Comparison of ENCODE assay signal across 8 cellular contexts in genomic region chr4:146522098-146522861, GRCh38. TPM values are rescaled to one million over a fixed set of nuclear protein-coding genes. Genes with fewer than 3 reads are reported as not detected.
DNase-seq lines count a peak whose midpoint lies in the region; ATAC-seq, FAIRE-seq and TF ChIP-seq lines count a peak whose summit lies in the region.

No MANE protein-coding gene starts in this region.

- TF ChIP-seq POLR2A in HCT116 (IDR thresholded peaks at IDR 0.05; ENCODE audit: borderline replicate concordance, extremely low read depth, insufficient read depth, insufficient read length) = peak; percentile 60
- TF ChIP-seq POLR2A in thyroid gland (IDR thresholded peaks at IDR 0.05) = peak in 1 of 2 donors; percentile 70

- TF ChIP-seq CTCF in HCT116 (IDR thresholded peaks at IDR 0.05 in 2 of 3, conservative IDR thresholded peaks at IDR 0.05 in 1 of 3; ENCODE audit: borderline replicate concordance in 1 of 3, insufficient read depth in 1 of 3, low read depth in 2 of 3, low read length in 2 of 3) (no peak), MM.1S (IDR thresholded peaks at IDR 0.05; ENCODE audit: low read length) (no peak), SK-N-SH (IDR thresholded peaks at IDR 0.05) (no peak), pancreas (IDR thresholded peaks at IDR 0.05) (no peak), thyroid gland (IDR thresholded peaks at IDR 0.05) (no peak)

- no peaks in the 10 kb centered on the region for H3K79me2 ChIP-seq in HCT116 (ENCODE audit: insufficient read depth, low read length)
- peaks cover 40% of the 10 kb centered on the region for H3K79me2 ChIP-seq in MM.1S (ENCODE audit: low read length)
- peaks cover 33% of the 10 kb centered on the region for H3K79me2 ChIP-seq in SK-N-SH (ENCODE audit: insufficient read depth)

- RAD21 ChIA-PET in HCT116 (lab: Charles Lee; ENCODE audit: low non-redundant PET in 1 of 2, low total read pairs in 2 of 2, uncharacterized antibody in 2 of 2, unreplicated experiment in 2 of 2) = no interaction called here

- no peaks in the 10 kb centered on the region for H3K27me3 ChIP-seq in HCT116 (ENCODE audit: insufficient read depth, low read length)
- no peaks in the 10 kb centered on the region for H3K27me3 ChIP-seq in MM.1S (replicated peaks; ENCODE audit: insufficient read depth, low read length)
- no peaks in the 10 kb centered on the region for H3K27me3 ChIP-seq in SK-N-SH (ENCODE audit: insufficient read depth)
- no peaks in the 10 kb centered on the region for H3K27me3 ChIP-seq in pancreas
- H3K27me3 ChIP-seq in thyroid gland = no peaks in the 10 kb centered on the region

- BruUV-seq in HCT116 (replicated peaks; lab: Mats Ljungman, UMichigan) = TSS peak; percentile 84

- H3K36me3 Mint-ChIP-seq in activated naive CD8-positive, alpha-beta T cell treated with anti-CD3 and anti-CD28 coated beads for 36 hours = peaks cover 4% of the 10 kb centered on the region

- H3K27me3 Mint-ChIP-seq in activated naive CD8-positive, alpha-beta T cell treated with anti-CD3 and anti-CD28 coated beads for 36 hours = no peaks in the 10 kb centered on the region

- no peaks in the 10 kb centered on the region for H3K9me3 Mint-ChIP-seq in activated naive CD8-positive, alpha-beta T cell treated with anti-CD3 and anti-CD28 coated beads for 36 hours

- POLR2A ChIA-PET in HCT116 (lab: Charles Lee) (no interaction called here), SK-N-SH (lab: Yijun Ruan, JAX) (interaction anchor here (0.9 kb wide), 1 partner anchor 285 kb away, joined by 3 read pairs; no protein-coding TSS in a partner anchor)

- H3K4me3 Mint-ChIP-seq in activated naive CD8-positive, alpha-beta T cell treated with anti-CD3 and anti-CD28 coated beads for 36 hours = no peak overlapping the region

- H3K4me1 ChIP-seq in HCT116 (ENCODE audit: control insufficient read depth in 1 of 2, insufficient read depth in 2 of 2, low read length in 2 of 2) = peaks cover 0 to 7% of the 10 kb centered on the region in 2 experiments; a peak in 2 of 4 replicates
- H3K4me1 ChIP-seq in MM.1S (ENCODE audit: low read length) = peaks cover 14% of the 10 kb centered on the region; the same call in 1 of the 2 replicates
- peaks cover 0 to 6% of the 10 kb centered on the region in 2 experiments; a peak in 1 of 4 replicates for H3K4me1 ChIP-seq in SK-N-SH (ENCODE audit: control insufficient read depth in 1 of 2, insufficient read depth in 2 of 2, low read depth in 1 of 2, low read length in 1 of 2)
- H3K4me1 ChIP-seq in pancreas = peaks cover 0 to 5% (median 0%) of the 10 kb centered on the region in 3 donors
- peaks cover 10 to 18% of the 10 kb centered on the region in 2 donors for H3K4me1 ChIP-seq in thyroid gland

- H3K4me3 ChIP-seq in HCT116 (replicated peaks in 1 of 2; ENCODE audit: low read depth in 1 of 2, low read length in 2 of 2) (peak overlapping the region; percentile 83 to 85), MM.1S (ENCODE audit: low read length) (peak overlapping the region; percentile 92), SK-N-SH (ENCODE audit: low read depth in 2 of 2, low read length in 1 of 2) (peak overlapping the region; percentile 95 to 100), pancreas (peak overlapping the region; percentile 93 to 98 (median 94)), thyroid gland (replicated peaks in 1 of 3) (peak overlapping the region; percentile 80 to 99 (median 85))

- H3K9me3 ChIP-seq in HCT116 (ENCODE audit: control insufficient read depth in 1 of 2, insufficient read depth in 1 of 2, low read depth in 1 of 2, low read length in 2 of 2) (no peaks in the 10 kb centered on the region), MM.1S (replicated peaks; ENCODE audit: insufficient read depth, low read length) (no peaks in the 10 kb centered on the region), SK-N-SH (no peaks in the 10 kb centered on the region), pancreas (no peaks in the 10 kb centered on the region), thyroid gland (no peaks in the 10 kb centered on the region)

- under 1% methylated on average over 27 of the region's 62 CpGs for WGBS in SK-N-SH (ENCODE audit: low lambda C conversion rate)
- 0% methylated on average over 59 to 62 of the region's 62 CpGs for WGBS in pancreas, 2 donors
- WGBS in thyroid gland, 2 donors = 0 to 1% methylated on average over 29 to 38 of the region's 62 CpGs

- H3K9me2 ChIP-seq in HCT116 (ENCODE audit: insufficient read depth) (no peaks in the 10 kb centered on the region), MM.1S (replicated peaks; ENCODE audit: insufficient read depth, low read length) (no peaks in the 10 kb centered on the region), SK-N-SH (no peaks in the 10 kb centered on the region)

- H3K9ac ChIP-seq in HCT116 (ENCODE audit: low read length) (peak overlapping the region; percentile 75), MM.1S (ENCODE audit: low read length) (peak overlapping the region; percentile 95), SK-N-SH (peak overlapping the region; percentile 73)

- H4K20me1 ChIP-seq in HCT116 (ENCODE audit: insufficient read depth) (no peaks in the 10 kb centered on the region), MM.1S (ENCODE audit: insufficient read depth, low read length) (no peaks in the 10 kb centered on the region), SK-N-SH (ENCODE audit: insufficient read depth) (no peaks in the 10 kb centered on the region)

- H3K4me1 Mint-ChIP-seq in activated naive CD8-positive, alpha-beta T cell treated with anti-CD3 and anti-CD28 coated beads for 36 hours = peaks cover 29% of the 10 kb centered on the region

- H3K4me2 ChIP-seq in HCT116 (ENCODE audit: low read length) = peak overlapping the region; percentile 99
- H3K4me2 ChIP-seq in MM.1S (ENCODE audit: low read depth, low read length) = peak overlapping the region; percentile 88
- peak overlapping the region; percentile 100 for H3K4me2 ChIP-seq in SK-N-SH

- DNase-seq in GM04504 (ENCODE audit: low read depth) (peak; percentile 64), HCT116 (ENCODE audit: low read depth, low spot score) (peak; percentile 64), MM.1S (peak; percentile 91), SK-N-SH (peak; percentile 91), Right ventricle myocardium superior (peak; percentile 96), pancreas (peak; percentile 85 to 94 (median 92)), thyroid gland (peak; percentile 91 to 93)
- DNase-seq in activated naive CD8-positive, alpha-beta T cell treated with anti-CD3 and anti-CD28 coated beads for 36 hours = peak; percentile 80

- 0 out of 2 replicates have a peak, but pooled peaks cover 4% of the 10 kb centered on the region for H3F3A ChIP-seq in MM.1S (ENCODE audit: insufficient read depth, low read length)
- peaks cover 3% of the 10 kb centered on the region for H3F3A ChIP-seq in SK-N-SH (replicated peaks; ENCODE audit: insufficient read depth)

- no peak; a peak in 1 of 4 replicates for TF ChIP-seq EP300 in SK-N-SH (IDR thresholded peaks at IDR 0.05; ENCODE audit: borderline replicate concordance in 1 of 2, low read depth in 1 of 2, low read length in 1 of 2)

- H3K36me3 ChIP-seq in HCT116 (ENCODE audit: control insufficient read depth in 1 of 2, insufficient read depth in 2 of 2, low read length in 2 of 2) (no peaks in the 10 kb centered on the region), MM.1S (replicated peaks; ENCODE audit: insufficient read depth, low read length) (no peaks in the 10 kb centered on the region), SK-N-SH (replicated peaks in 1 of 2; ENCODE audit: control insufficient read depth in 1 of 2, insufficient read depth in 2 of 2, low read length in 1 of 2) (no peaks in the 10 kb centered on the region), pancreas (no peaks in the 10 kb centered on the region), thyroid gland (no peaks in the 10 kb centered on the region)

- intact Hi-C loops in HCT116 (cut with micrococcal nuclease) (loop anchor here (5.0 kb wide), 1 partner anchor 180 kb away; no protein-coding TSS in a partner anchor), Right ventricle myocardium superior (cut with DNase I) (loop anchor here (10.0 kb wide), 1 partner anchor 177 kb away; no protein-coding TSS in a partner anchor), pancreas (cut with DNase I) (no loop called here), thyroid gland (cut with DNase I) (no loop called here)

- H3K27ac ChIP-seq in HCT116 (ENCODE audit: low read depth, low read length) (peak overlapping the region; percentile 71; the same call in 1 of the 2 replicates), MM.1S (ENCODE audit: low read length) (peak overlapping the region; percentile 84), SK-N-SH (ENCODE audit: low read depth in 2 of 2, low read length in 1 of 2) (peak overlapping the region; percentile 80 to 88), pancreas (peak overlapping the region; percentile 72 to 88 (median 82)), thyroid gland (peak overlapping the region; percentile 19 to 81 (median 71))

- CTCF ChIA-PET in HCT116 (lab: Charles Lee) = no interaction called here
- CTCF ChIA-PET in SK-N-SH (lab: Yijun Ruan, JAX) = interaction anchor here (1.4 to 2.7 kb wide), 5 partner anchors 12 to 575 kb away, joined by 3 to 8 read pairs (median 4); no protein-coding TSS in a partner anchor

- H3K27ac Mint-ChIP-seq in activated naive CD8-positive, alpha-beta T cell treated with anti-CD3 and anti-CD28 coated beads for 36 hours = no peak overlapping the region

- peak; percentile 86 for ATAC-seq in HCT116
- ATAC-seq in Right ventricle myocardium superior (ENCODE audit: poor library complexity) = peak; percentile 100
- ATAC-seq in pancreas = peak; percentile 95 to 98 (median 96)

- no peak for TF ChIP-seq RAD21 in HCT116 (IDR thresholded peaks at IDR 0.05; ENCODE audit: low read depth)
- TF ChIP-seq RAD21 in SK-N-SH (IDR thresholded peaks at IDR 0.05; ENCODE audit: low read length) = no peak

- H2AFZ ChIP-seq in HCT116 (ENCODE audit: low read depth, low read length, poor library complexity, severe bottlenecking) (peak overlapping the region; percentile 99), MM.1S (ENCODE audit: low read length) (peak overlapping the region; percentile 100), SK-N-SH (ENCODE audit: low read depth) (peak overlapping the region; percentile 100)

- no peak for FAIRE-seq in pancreas (lab: Jason Lieb, UNC)

TF ChIP-seq in HCT116, 20 proteins besides CTCF, POLR2A, EP300 and RAD21 (continues in another document):
- peak; percentile 32; the same call in 1 of the 2 replicates for TF ChIP-seq ZFX (IDR thresholded peaks at IDR 0.05)
- peak; percentile 86 for TF ChIP-seq YY1 (IDR thresholded peaks at IDR 0.05; ENCODE audit: extremely low read depth, insufficient replicate concordance, low read depth, low read length)

TF ChIP-seq in SK-N-SH, 30 proteins besides CTCF, POLR2A, EP300 and RAD21 (continues in another document):
- TF ChIP-seq NRF1 (IDR thresholded peaks at IDR 0.05; ENCODE audit: low read depth, low read length) = 0 out of 2 replicates have a peak, but pooled peaks have one; percentile 2

RNA-seq across cellular contexts. Expression of gene SLC10A7, which starts 0.5 kb away (rescaled TPM):
- total RNA-seq in HCT116 (2021; ENCODE audit: unreplicated experiment) (5.5 TPM), Right ventricle myocardium superior (5.2 TPM), pancreas (10 to 100 TPM in 1 of 6 donors, 1 to 10 TPM in 5; 5.5 to 11.1 (median 8.4) TPM), thyroid gland (10 to 100 TPM; 16.7 to 29.9 (median 23.1) TPM)
- 2.2 TPM in 2 replicates for polyA plus RNA-seq in HCT116 (2012)
- polyA plus RNA-seq in SK-N-SH (2012; rRNA removed) (3.3 and 4.8 TPM in 2 replicates), pancreas (1 to 10 TPM; 2.1 to 4.3 TPM)
- polyA plus RNA-seq in SK-N-SH (2012; cell fraction: cytosol; rRNA removed) = 4.4 and 4.5 TPM in 2 replicates
- 2.3 and 5.6 TPM in 2 replicates for polyA plus RNA-seq in SK-N-SH (2012; cell fraction: nucleus; rRNA removed)
- total RNA-seq in activated naive CD8-positive, alpha-beta T cell treated with anti-CD3 and anti-CD28 coated beads for 36 hours = 10 to 100 TPM; 12.8 to 16.1 TPM

Comparison
In these comparisons a context has a peak if more than half of its experiments do, and no peak if none do; other contexts are left out.
1. Peak in every context shown above with its lines: DNase-seq, ATAC-seq, H3K4me3 ChIP-seq and H3K27ac ChIP-seq.
2. intact Hi-C loops: an anchor here in HCT116 (5.0 kb wide) and Right ventricle myocardium superior (10.0 kb wide); none called in pancreas and thyroid gland.